Comparison of ENCODE assay signal across 8 cellular contexts in genomic region chrX:110310896-110311295, GRCh38. TPM values are rescaled to one million over a fixed set of nuclear protein-coding genes. Genes with fewer than 3 reads are reported as not detected.
A peak's percentile ranks its signal among the peaks of the same experiment; 100 is the strongest.
DNase-seq lines count a peak whose midpoint lies in the region; ATAC-seq and TF ChIP-seq lines count a peak whose summit lies in the region.

No MANE protein-coding gene starts in this region.

- peaks cover 61% of the 10 kb centered on the region for H3K4me1 Mint-ChIP-seq in activated naive CD8-positive, alpha-beta T cell (ENCODE audit: low read depth)
- peaks cover 26% of the 10 kb centered on the region for H3K4me1 Mint-ChIP-seq in osteocyte (ENCODE audit: unreplicated experiment)

- peak; percentile 69 for ATAC-seq in HG03469 (IDR thresholded peaks at IDR 0.05; ENCODE audit: unreplicated experiment)
- peak; percentile 89 for ATAC-seq in stimulated activated naive CD8-positive, alpha-beta T cell treated with anti-CD3 and anti-CD28 coated beads, Interleukin-15, Interleukin-2, amounts not matched to agents 100 U/mL and 50 U/mL, for 24 hours

- H3K9me3 Mint-ChIP-seq in activated naive CD8-positive, alpha-beta T cell (ENCODE audit: low read depth): no peaks in the 10 kb centered on the region
- no peaks in the 10 kb centered on the region for H3K9me3 Mint-ChIP-seq in osteocyte (ENCODE audit: unreplicated experiment)

- TF ChIP-seq CTCF in osteocyte (IDR thresholded peaks at IDR 0.05): no peak

- H3K4me3 Mint-ChIP-seq in activated naive CD8-positive, alpha-beta T cell: peak overlapping the region; percentile 23
- H3K4me3 Mint-ChIP-seq in osteocyte (ENCODE audit: unreplicated experiment): no peak overlapping the region

- DNase-seq in activated T-cell treated with anti-CD3 and anti-CD28 coated beads for 24 hours (ENCODE audit: low read depth) (peak; percentile 19), activated T-cell treated with anti-CD3 and anti-CD28 coated beads for 4 hours (no peak), osteocyte (ENCODE audit: extremely low spot score, unreplicated experiment) (no peak), hepatic stellate cell (ENCODE audit: low spot score) (no peak), D341Med (ENCODE audit: low spot score) (no peak)
- peak; percentile 14 for DNase-seq in stimulated activated naive CD8-positive, alpha-beta T cell treated with anti-CD3 and anti-CD28 coated beads, Interleukin-15, Interleukin-2, amounts not matched to agents 100 U/mL and 50 U/mL, for 24 hours

- no peaks in the 10 kb centered on the region for H3K27me3 Mint-ChIP-seq in activated naive CD8-positive, alpha-beta T cell
- H3K27me3 Mint-ChIP-seq in osteocyte (ENCODE audit: unreplicated experiment): no peaks in the 10 kb centered on the region

- peak overlapping the region; percentile 30 for H3K27ac Mint-ChIP-seq in activated naive CD8-positive, alpha-beta T cell
- H3K27ac Mint-ChIP-seq in osteocyte (ENCODE audit: unreplicated experiment): no peak overlapping the region

- H3K36me3 Mint-ChIP-seq in activated naive CD8-positive, alpha-beta T cell: no peaks in the 10 kb centered on the region
- H3K36me3 Mint-ChIP-seq in osteocyte (ENCODE audit: unreplicated experiment): no peaks in the 10 kb centered on the region

RNA-seq across cellular contexts. Expression of gene AMMECR1, which starts 7.0 kb away (rescaled TPM):
- 10.1 and 10.9 TPM in 2 replicates for total RNA-seq in osteocyte

RNA-seq across cellular contexts. Expression of gene RTL9, which starts 47.8 kb away (rescaled TPM):
- 0.05 TPM in 1 of 2 replicates, not detected in the other for total RNA-seq in osteocyte

Comparison
In these comparisons a context has a peak if more than half of its experiments do, and no peak if none do; other contexts are left out.
1. DNase-seq: peak in activated T-cell treated with anti-CD3 and anti-CD28 coated beads for 24 hours (single experiment) and stimulated activated naive CD8-positive, alpha-beta T cell treated with anti-CD3 and anti-CD28 coated beads, Interleukin-15, Interleukin-2, amounts not matched to agents 100 U/mL and 50 U/mL, for 24 hours (single experiment); none in activated T-cell treated with anti-CD3 and anti-CD28 coated beads for 4 hours (single experiment), osteocyte (single experiment), hepatic stellate cell (single experiment) and D341Med (single experiment).